ENCODE assay signal across 27 cellular contexts in the genomic region with DNA sequence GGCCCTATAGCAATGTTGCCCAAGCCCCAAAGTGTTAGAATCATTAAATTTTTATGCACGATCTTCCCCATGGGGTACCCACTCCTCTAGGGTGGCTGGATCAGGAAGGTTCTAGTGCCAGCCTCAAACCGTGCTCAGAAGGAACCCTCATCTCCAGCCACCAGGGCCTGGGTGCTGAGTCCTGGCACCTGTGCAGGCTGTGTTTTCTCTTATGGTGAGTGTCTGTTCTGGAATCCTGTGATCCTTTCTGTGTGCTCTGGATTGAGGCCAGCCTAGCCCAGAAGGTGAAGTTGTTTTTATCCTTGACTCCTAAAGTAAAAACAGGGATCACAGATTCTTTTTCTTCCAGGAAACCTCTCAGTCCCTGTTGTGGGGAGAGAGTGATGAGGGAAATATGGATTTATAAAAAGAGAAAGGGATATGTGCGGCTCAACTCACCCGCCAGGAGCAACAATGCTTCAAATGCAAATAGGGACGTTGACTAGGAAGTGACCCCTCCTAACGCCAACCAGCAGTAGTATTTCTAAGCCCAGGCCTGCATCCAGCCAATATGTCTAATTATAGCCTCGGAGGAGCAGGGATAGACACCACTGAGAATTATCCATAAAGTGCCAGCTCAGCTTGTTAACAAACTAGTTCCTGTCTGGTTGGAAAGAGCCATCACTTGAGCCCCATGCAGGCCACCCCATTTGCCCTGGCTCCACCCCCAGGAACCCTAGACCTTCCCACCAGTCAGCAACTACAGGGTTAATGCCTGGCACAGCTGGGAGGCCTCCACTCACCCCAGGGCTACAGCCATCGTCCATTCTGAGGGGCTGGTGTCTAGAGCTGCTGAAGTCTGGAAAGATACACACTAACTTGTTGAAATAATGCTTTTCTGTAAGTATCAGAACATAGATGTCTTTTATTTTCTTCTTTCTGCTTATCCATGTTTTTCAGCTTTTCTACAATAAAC.
DNase-seq lines count a peak whose midpoint lies in the region; ATAC-seq and TF ChIP-seq lines count a peak whose summit lies in the region.
"Had no signal": no experiment of that assay in that cellular context is flagged by ENCODE, and none has a peak within 500 bp of the region (broad histone marks: within the 10 kb centered on the region; RNA-seq: fewer than 3 reads in every experiment).

No MANE protein-coding gene starts in this region.

- H3K4me1 ChIP-seq in breast epithelium: peaks cover 0 to 4% of the 10 kb centered on the region in 2 donors
- H3K4me1 ChIP-seq in esophagus muscularis mucosa: peaks cover 15 to 32% (median 30%) of the 10 kb centered on the region in 4 donors
- peaks cover 0 to 17% of the 10 kb centered on the region in 2 donors for H3K4me1 ChIP-seq in muscle layer of duodenum (ENCODE audit: control insufficient read depth in 1 of 2, insufficient read depth in 2 of 2, low read length in 2 of 2)
- peaks cover 5 to 7% (median 5%) of the 10 kb centered on the region in 4 donors for H3K4me1 ChIP-seq in transverse colon

- peaks cover 15% of the 10 kb centered on the region for H3K4me1 Mint-ChIP-seq in MCF 10A (ENCODE audit: insufficient read depth, unreplicated experiment)
- H3K4me1 Mint-ChIP-seq in stimulated activated effector memory CD8-positive, alpha-beta T cell treated with anti-CD3 and anti-CD28 coated beads, Interleukin-12 subunit alpha, Interleukin-12 subunit beta, amount 100 ng/mL, for 72 hours: no peaks in the 10 kb centered on the region
- H3K4me1 Mint-ChIP-seq: activated naive CD8-positive, alpha-beta T cell treated with anti-CD3 and anti-CD28 coated beads for 36 hours; CD4-positive, CD25-positive, alpha-beta regulatory T cell; naive thymus-derived CD4-positive, alpha-beta T cell had no signal

- no peak overlapping the region for H3K4me3 Mint-ChIP-seq in MCF 10A (ENCODE audit: unreplicated experiment)
- no peak overlapping the region for H3K4me3 Mint-ChIP-seq in stimulated activated effector memory CD8-positive, alpha-beta T cell treated with anti-CD3 and anti-CD28 coated beads, Interleukin-12 subunit alpha, Interleukin-12 subunit beta, amount 100 ng/mL, for 72 hours
- H3K4me3 Mint-ChIP-seq: activated naive CD8-positive, alpha-beta T cell treated with anti-CD3 and anti-CD28 coated beads for 36 hours; CD4-positive, CD25-positive, alpha-beta regulatory T cell had no signal

- H3K36me3 ChIP-seq in breast epithelium (no peaks in the 10 kb centered on the region), esophagus muscularis mucosa (no peaks in the 10 kb centered on the region), muscle layer of duodenum (ENCODE audit: control insufficient read depth in 1 of 2, insufficient read depth in 2 of 2, low read length in 2 of 2) (no peaks in the 10 kb centered on the region), transverse colon (no peaks in the 10 kb centered on the region)
- H3K36me3 ChIP-seq: gastrocnemius medialis, left lung, vagina had no signal

- in situ Hi-C loops in transverse colon (cut with MboI; ENCODE audit: low pct_ligation_motif_present in 1 of 4, low pct_unique_long_range_greater_than_20kb in 1 of 4, low sequenced_read_pairs in 3 of 4): no loop called here

- POLR2A ChIA-PET in MCF 10A (lab: Yijun Ruan, JAX): interaction anchor here (1.0 kb wide), 1 partner anchor 327 kb away, joined by 4 read pairs; no protein-coding TSS in a partner anchor

- CTCF ChIA-PET in MCF 10A (lab: Yijun Ruan, JAX): interaction anchor here (0.5 kb wide), 1 partner anchor 792 kb away, joined by 4 read pairs; no protein-coding TSS in a partner anchor

- H3K27ac ChIP-seq in breast epithelium: peak overlapping the region; percentile 22 to 48
- H3K27ac ChIP-seq in esophagus muscularis mucosa (replicated peaks in 1 of 4): peak overlapping the region; percentile 73 to 76 (median 75)
- H3K27ac ChIP-seq in muscle layer of duodenum (ENCODE audit: low read length): peak overlapping the region; percentile 40
- H3K27ac ChIP-seq in transverse colon: peak overlapping the region; percentile 9 to 59 (median 24)
- H3K27ac ChIP-seq: 22Rv1, gastrocnemius medialis, GM23248 had no signal

- no TSS peak for BruUV-seq in MCF 10A (replicated peaks; lab: Mats Ljungman, UMichigan)

- DNase-seq in breast epithelium (ENCODE audit: low spot score in 2 of 2) (no peak), MCF 10A (ENCODE audit: unreplicated experiment) (no peak), esophagus muscularis mucosa (ENCODE audit: extremely low spot score) (no peak), transverse colon (no peak), NCI-H128 (lab: John Stamatoyannopoulos, UW; ENCODE audit: unreplicated experiment) (no peak), HuH-7 (ENCODE audit: low spot score) (no peak)
- no peak for DNase-seq in stimulated activated effector memory CD8-positive, alpha-beta T cell treated with anti-CD3 and anti-CD28 coated beads, Interleukin-12 subunit alpha, Interleukin-12 subunit beta, amount 100 ng/mL, for 72 hours (ENCODE audit: low spot score in 2 of 2)
- DNase-seq: activated CD4-positive, alpha-beta T cell treated with anti-CD3 and anti-CD28 coated beads for 1 hour; activated effector memory CD4-positive, alpha-beta T cell treated with anti-CD3 and anti-CD28 coated beads, Interleukin-2, amount 50 U/mL, for 16 hours; activated naive CD8-positive, alpha-beta T cell treated with anti-CD3 and anti-CD28 coated beads for 36 hours; aorta; caudate nucleus; CD4-positive, CD25-positive, alpha-beta regulatory T cell; cortex of kidney; gastrocnemius medialis; left lung; naive thymus-derived CD4-positive, alpha-beta T cell; NCI-H187; NCI-H526 treated with DMSO at 0.1 percent for 48 hours; retina; stimulated activated CD4-positive, alpha-beta T cell treated with anti-CD3 and anti-CD28 coated beads, Interleukin-12 subunit alpha, Interleukin-12 subunit beta, amount 100 ng/mL, for 4 hours; stimulated activated CD4-positive, alpha-beta T cell treated with anti-CD3 and anti-CD28 coated beads, Interleukin-4, amount 100 ng/mL, for 1 hour; T-helper 1 cell had no signal

- TF ChIP-seq EP300 in esophagus muscularis mucosa (IDR thresholded peaks at IDR 0.05) (no peak), transverse colon (IDR thresholded peaks at IDR 0.05; ENCODE audit: low read depth) (no peak)

- H3K4me3 ChIP-seq in breast epithelium (no peak overlapping the region), esophagus muscularis mucosa (no peak overlapping the region), muscle layer of duodenum (ENCODE audit: low read depth in 1 of 2, low read length in 2 of 2) (no peak overlapping the region), transverse colon (no peak overlapping the region)
- H3K4me3 ChIP-seq: gastrocnemius medialis, GM23248, left lung, vagina had no signal

- ATAC-seq in stimulated activated effector memory CD8-positive, alpha-beta T cell treated with anti-CD3 and anti-CD28 coated beads, Interleukin-12 subunit alpha, Interleukin-12 subunit beta, amount 100 ng/mL, for 72 hours: no peak
- ATAC-seq: gastrocnemius medialis; naive thymus-derived CD4-positive, alpha-beta T cell had no signal

- H3K9me3 ChIP-seq in breast epithelium: no peaks in the 10 kb centered on the region
- no peaks in the 10 kb centered on the region for H3K9me3 ChIP-seq in esophagus muscularis mucosa
- no peaks in the 10 kb centered on the region for H3K9me3 ChIP-seq in muscle layer of duodenum (ENCODE audit: control insufficient read depth in 1 of 2, low read length in 2 of 2)
- H3K9me3 ChIP-seq in transverse colon: no peaks in the 10 kb centered on the region
- H3K9me3 ChIP-seq: gastrocnemius medialis, left lung, vagina had no signal

- H3K9me3 Mint-ChIP-seq in MCF 10A (ENCODE audit: unreplicated experiment): no peaks in the 10 kb centered on the region
- H3K9me3 Mint-ChIP-seq in stimulated activated effector memory CD8-positive, alpha-beta T cell treated with anti-CD3 and anti-CD28 coated beads, Interleukin-12 subunit alpha, Interleukin-12 subunit beta, amount 100 ng/mL, for 72 hours: no peaks in the 10 kb centered on the region
- H3K9me3 Mint-ChIP-seq: activated naive CD8-positive, alpha-beta T cell treated with anti-CD3 and anti-CD28 coated beads for 36 hours had no signal

- intact Hi-C loops in breast epithelium (cut with DNase I; ENCODE audit: low total_unique reads) (no loop called here), MCF 10A (cut with micrococcal nuclease) (no loop called here), esophagus muscularis mucosa (cut with DNase I) (no loop called here), transverse colon (cut with DNase I; ENCODE audit: low total_unique reads) (no loop called here)

- H3K36me3 Mint-ChIP-seq in MCF 10A (ENCODE audit: insufficient read depth, unreplicated experiment): no peaks in the 10 kb centered on the region
- no peaks in the 10 kb centered on the region for H3K36me3 Mint-ChIP-seq in stimulated activated effector memory CD8-positive, alpha-beta T cell treated with anti-CD3 and anti-CD28 coated beads, Interleukin-12 subunit alpha, Interleukin-12 subunit beta, amount 100 ng/mL, for 72 hours
- H3K36me3 Mint-ChIP-seq: activated naive CD8-positive, alpha-beta T cell treated with anti-CD3 and anti-CD28 coated beads for 36 hours; CD4-positive, CD25-positive, alpha-beta regulatory T cell; naive thymus-derived CD4-positive, alpha-beta T cell had no signal

- 35% methylated on average over 8 of the region's 8 CpGs for WGBS in esophagus muscularis mucosa
- WGBS in transverse colon (ENCODE audit: low coverage in 1 of 2), 2 donors: 60 to 78% methylated on average over 5 to 8 of the region's 8 CpGs

- H3K27me3 ChIP-seq in breast epithelium (no peaks in the 10 kb centered on the region), esophagus muscularis mucosa (no peaks in the 10 kb centered on the region), muscle layer of duodenum (ENCODE audit: low read depth, low read length) (no peaks in the 10 kb centered on the region), transverse colon (no peaks in the 10 kb centered on the region)
- H3K27me3 ChIP-seq: gastrocnemius medialis, left lung, vagina had no signal

- no peak overlapping the region for H3K27ac Mint-ChIP-seq in MCF 10A (ENCODE audit: low read depth, unreplicated experiment)
- H3K27ac Mint-ChIP-seq in stimulated activated effector memory CD8-positive, alpha-beta T cell treated with anti-CD3 and anti-CD28 coated beads, Interleukin-12 subunit alpha, Interleukin-12 subunit beta, amount 100 ng/mL, for 72 hours: no peak overlapping the region
- H3K27ac Mint-ChIP-seq: activated naive CD8-positive, alpha-beta T cell treated with anti-CD3 and anti-CD28 coated beads for 36 hours; CD4-positive, CD25-positive, alpha-beta regulatory T cell; naive thymus-derived CD4-positive, alpha-beta T cell had no signal

- TF ChIP-seq CTCF in breast epithelium (IDR thresholded peaks at IDR 0.05) (no peak), MCF 10A (IDR thresholded peaks at IDR 0.05; ENCODE audit: unreplicated experiment) (no peak), esophagus muscularis mucosa (IDR thresholded peaks at IDR 0.05) (no peak), transverse colon (IDR thresholded peaks at IDR 0.05) (no peak)

- no peaks in the 10 kb centered on the region for H3K27me3 Mint-ChIP-seq in MCF 10A (ENCODE audit: insufficient read depth, unreplicated experiment)
- H3K27me3 Mint-ChIP-seq: activated naive CD8-positive, alpha-beta T cell treated with anti-CD3 and anti-CD28 coated beads for 36 hours; naive thymus-derived CD4-positive, alpha-beta T cell had no signal

- TF ChIP-seq POLR2A in breast epithelium (IDR thresholded peaks at IDR 0.05) (no peak), esophagus muscularis mucosa (IDR thresholded peaks at IDR 0.05; ENCODE audit: low read depth) (no peak), transverse colon (IDR thresholded peaks at IDR 0.05) (no peak)

Comparison
In these comparisons a context has a peak if more than half of its experiments do, and no peak if none do; other contexts are left out.
1. H3K27ac ChIP-seq: peak in every context shown above with its lines; median percentile 75 in esophagus muscularis mucosa; 40 in muscle layer of duodenum; 35 in breast epithelium; 24 in transverse colon.